ENCODE assay signal across 8 cellular contexts in the genomic region with DNA sequence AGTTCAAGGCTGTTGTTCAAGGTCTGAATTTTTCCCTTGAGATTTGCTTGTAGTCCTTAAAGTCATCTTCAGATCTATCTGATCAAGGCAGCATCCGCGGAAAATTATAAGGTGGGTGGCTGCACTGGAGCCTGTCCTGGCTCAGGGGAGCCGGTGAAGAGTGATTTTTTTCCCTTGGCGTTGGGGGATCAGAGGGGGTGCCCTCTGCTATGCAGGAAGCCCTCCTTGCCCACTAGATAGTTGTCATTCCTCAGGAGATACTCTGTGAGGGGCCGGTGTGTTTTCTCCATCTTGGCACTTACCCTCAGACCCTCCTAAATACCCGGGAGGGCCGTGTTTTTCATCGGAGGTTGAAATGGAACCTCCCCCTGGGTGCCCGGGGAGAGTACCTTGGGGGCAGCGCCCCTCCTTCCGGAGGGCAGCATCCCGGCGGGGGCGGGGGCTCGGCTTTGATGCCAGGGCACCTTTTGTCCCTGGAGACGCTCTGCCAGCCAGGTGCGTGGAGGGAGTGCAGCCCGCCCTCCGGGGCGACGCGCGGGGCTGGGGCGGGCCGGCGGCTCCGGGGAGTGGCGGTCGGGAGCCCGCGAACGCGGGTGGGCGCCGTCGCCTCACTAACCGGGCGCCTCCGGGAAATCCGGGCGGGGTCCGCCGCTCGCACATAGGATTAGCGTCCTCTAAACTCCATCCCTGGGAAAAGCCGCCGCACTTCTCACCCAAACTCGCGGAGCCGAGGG. TPM values are rescaled to one million over a fixed set of nuclear protein-coding genes. Genes with fewer than 3 reads are reported as not detected.
A peak's percentile ranks its signal among the peaks of the same experiment; 100 is the strongest.
DNase-seq lines count a peak whose midpoint lies in the region; ATAC-seq and TF ChIP-seq lines count a peak whose summit lies in the region.
"Not testable (repeated sequence)": the region's sequence is repeated elsewhere in the genome, so short reads cannot be mapped to it uniquely, and the experiment has no call there.

No MANE protein-coding gene starts in this region.

- ATAC-seq in DND-41 (ENCODE audit: insufficient read depth, low read depth) (peak; percentile 36), GM21723 (IDR thresholded peaks at IDR 0.05; ENCODE audit: unreplicated experiment) (peak; percentile 17), heart right ventricle (peak in 5 of 8 donors; percentile 12 to 21 (median 13)), omental fat pad (ENCODE audit: low FRiP score) (peak; percentile 24)

- 2 to 3% methylated on average over 37 to 50 of the region's 50 CpGs for WGBS in heart right ventricle, 2 donors

- peak overlapping the region; percentile 67; the same call in 1 of the 2 replicates for H3K27ac ChIP-seq in DND-41 (ENCODE audit: low read length)
- peak overlapping the region; percentile 64 for H3K27ac ChIP-seq in HUES48 (ENCODE audit: low read depth, low read length)
- H3K27ac ChIP-seq in angular gyrus (ENCODE audit: low read depth, low read length) = peak overlapping the region; percentile 70
- H3K27ac ChIP-seq in heart right ventricle = peak overlapping the region; percentile 92 to 99 (median 98)
- H3K27ac ChIP-seq in substantia nigra (ENCODE audit: low read depth, low read length, poor library complexity, severe bottlenecking) = peak overlapping the region; percentile 75

- DNase-seq in DND-41 = peak; percentile 63
- peak; percentile 42 for DNase-seq in T-helper 22 cell (ENCODE audit: low read depth)
- DNase-seq in heart right ventricle = peak in 1 of 2 donors; percentile 10
- not testable (repeated sequence) for DNase-seq in omental fat pad (ENCODE audit: low spot score)
- DNase-seq in substantia nigra (lab: John Stamatoyannopoulos, UW) = peak in 13 of 49 donors; percentile 22 to 71 (median 50)

- peak overlapping the region; percentile 67 for H3K4me2 ChIP-seq in DND-41 (ENCODE audit: insufficient read depth, low read length)

- H3K27me3 ChIP-seq in DND-41 (ENCODE audit: insufficient read depth, low read length, poor library complexity); HUES48 (ENCODE audit: control insufficient read depth, insufficient read depth, low read length); heart right ventricle: not testable (repeated sequence)

- H3K9me3 ChIP-seq in DND-41 (ENCODE audit: insufficient read depth, low read length, severe bottlenecking); HUES48 (ENCODE audit: control insufficient read depth, insufficient read depth, low read length); heart right ventricle: not testable (repeated sequence)

- H3K36me3 ChIP-seq in DND-41 (ENCODE audit: insufficient read depth, low read length) = peaks cover 16% of the 10 kb centered on the region
- not testable (repeated sequence) for H3K36me3 ChIP-seq in HUES48 (ENCODE audit: control insufficient read depth, insufficient read depth, low read length)
- H3K36me3 ChIP-seq in heart right ventricle = peaks cover 0 to 18% (median 0%) of the 10 kb centered on the region in 9 donors

- H3K9ac ChIP-seq in DND-41 (ENCODE audit: low read depth, low read length) = peak overlapping the region; percentile 72
- H3K9ac ChIP-seq in HUES48 (ENCODE audit: low read depth, low read length) = not testable (repeated sequence)

- intact Hi-C loops in heart right ventricle (cut with DNase I) = loop anchor here in 3 of 10 donors (5.0 to 10.0 kb wide), 2 partner anchors 53 to 55 kb away; partner anchors contain the start of gene METTL2B (in 3 of the 3)

- not testable (repeated sequence) for TF ChIP-seq CTCF in DND-41 (IDR thresholded peaks at IDR 0.05; ENCODE audit: borderline replicate concordance, extremely low read depth, low read length, poor library complexity, severe bottlenecking); heart right ventricle (IDR thresholded peaks at IDR 0.05); omental fat pad (IDR thresholded peaks at IDR 0.05)

- H3K79me2 ChIP-seq in DND-41 (ENCODE audit: insufficient read depth, low read length) = peaks cover 45% of the 10 kb centered on the region

- H3K4me1 ChIP-seq in DND-41 (ENCODE audit: insufficient read depth, low read length) = peaks cover 20% of the 10 kb centered on the region
- H3K4me1 ChIP-seq in HUES48 (ENCODE audit: control insufficient read depth, insufficient read depth, low read length) = not testable (repeated sequence)
- peaks cover 5 to 37% (median 30%) of the 10 kb centered on the region in 9 donors for H3K4me1 ChIP-seq in heart right ventricle

- H3K4me3 ChIP-seq in DND-41 (ENCODE audit: low read depth in 1 of 2, low read length in 2 of 2) (peak overlapping the region; percentile 65 to 67; a peak in 3 of 4 replicates), HUES48 (ENCODE audit: low read depth, low read length) (peak overlapping the region; percentile 66), heart right ventricle (peak overlapping the region; percentile 46 to 91 (median 79))

- peak overlapping the region; percentile 76 for H2AFZ ChIP-seq in DND-41 (ENCODE audit: low read depth, low read length)

- H4K20me1 ChIP-seq in DND-41 (ENCODE audit: insufficient read depth, low read length) = not testable (repeated sequence)

RNA-seq across cellular contexts. Expression of gene METTL2B, which starts 53.7 kb away (rescaled TPM):
- 10 to 100 TPM; 17.1 to 24.2 (median 19.4) TPM for total RNA-seq in heart right ventricle
- polyA plus RNA-seq in heart right ventricle = 10 to 100 TPM; 10.0 to 10.5 TPM
- total RNA-seq in omental fat pad = 10 to 100 TPM; 19.9 to 32.2 (median 25.9) TPM
